Comparison of ENCODE assay signal across 1 cellular context in the genomic region with DNA sequence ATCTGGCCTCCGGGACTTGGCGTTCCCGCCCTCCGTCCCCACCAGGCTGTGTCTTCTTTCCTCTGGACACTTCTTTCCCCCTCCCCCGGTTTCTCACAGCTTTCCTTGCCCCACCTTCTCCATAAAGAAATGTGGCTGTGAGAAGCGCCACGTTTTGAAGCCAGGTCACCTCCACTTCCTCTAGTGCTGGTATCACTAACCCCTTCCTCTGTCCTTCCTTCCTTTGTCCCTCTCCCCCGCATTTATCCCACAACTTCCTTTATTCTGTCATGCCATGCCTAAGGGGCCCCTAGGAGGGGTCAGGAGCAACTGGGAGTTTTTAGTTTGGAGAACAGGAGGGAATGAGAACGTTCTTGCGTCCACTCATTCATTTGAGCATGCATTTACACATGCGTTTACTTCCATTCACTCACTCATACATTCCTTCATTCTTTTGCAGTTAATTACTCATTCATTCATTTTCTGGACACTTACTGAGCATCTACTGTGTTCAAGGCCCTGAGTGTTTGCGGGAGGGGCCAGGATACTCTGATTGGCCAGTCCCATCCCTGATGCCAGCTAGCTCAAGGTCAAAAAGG.
A peak's percentile ranks its signal among the peaks of the same experiment; 100 is the strongest.
TF ChIP-seq lines count a peak whose summit lies in the region.

No MANE protein-coding gene starts in this region.

TF ChIP-seq in HepG2, 621 proteins besides CTCF, POLR2A, EP300 and RAD21 (continued from another document):
- TF ChIP-seq ZNF777 (CRISPR knock-in tag; IDR thresholded peaks at IDR 0.05) = no peak
- TF ChIP-seq JDP2 (CRISPR knock-in tag; IDR thresholded peaks at IDR 0.05; ENCODE audit: borderline replicate concordance) = no peak
- TF ChIP-seq TRIM24 (CRISPR knock-in tag; IDR thresholded peaks at IDR 0.05) = no peak
- TF ChIP-seq, protein P1, sequence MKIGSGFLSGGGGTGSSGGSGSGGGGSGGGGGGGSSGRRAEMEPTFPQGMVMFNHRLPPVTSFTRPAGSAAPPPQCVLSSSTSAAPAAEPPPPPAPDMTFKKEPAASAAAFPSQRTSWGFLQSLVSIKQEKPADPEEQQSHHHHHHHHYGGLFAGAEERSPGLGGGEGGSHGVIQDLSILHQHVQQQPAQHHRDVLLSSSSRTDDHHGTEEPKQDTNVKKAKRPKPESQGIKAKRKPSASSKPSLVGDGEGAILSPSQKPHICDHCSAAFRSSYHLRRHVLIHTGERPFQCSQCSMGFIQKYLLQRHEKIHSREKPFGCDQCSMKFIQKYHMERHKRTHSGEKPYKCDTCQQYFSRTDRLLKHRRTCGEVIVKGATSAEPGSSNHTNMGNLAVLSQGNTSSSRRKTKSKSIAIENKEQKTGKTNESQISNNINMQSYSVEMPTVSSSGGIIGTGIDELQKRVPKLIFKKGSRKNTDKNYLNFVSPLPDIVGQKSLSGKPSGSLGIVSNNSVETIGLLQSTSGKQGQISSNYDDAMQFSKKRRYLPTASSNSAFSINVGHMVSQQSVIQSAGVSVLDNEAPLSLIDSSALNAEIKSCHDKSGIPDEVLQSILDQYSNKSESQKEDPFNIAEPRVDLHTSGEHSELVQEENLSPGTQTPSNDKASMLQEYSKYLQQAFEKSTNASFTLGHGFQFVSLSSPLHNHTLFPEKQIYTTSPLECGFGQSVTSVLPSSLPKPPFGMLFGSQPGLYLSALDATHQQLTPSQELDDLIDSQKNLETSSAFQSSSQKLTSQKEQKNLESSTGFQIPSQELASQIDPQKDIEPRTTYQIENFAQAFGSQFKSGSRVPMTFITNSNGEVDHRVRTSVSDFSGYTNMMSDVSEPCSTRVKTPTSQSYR (CRISPR knock-in tag; IDR thresholded peaks at IDR 0.05; ENCODE audit: borderline replicate concordance) = peak; percentile 54; the same call in 1 of the 2 replicates
- TF ChIP-seq, protein P2, sequence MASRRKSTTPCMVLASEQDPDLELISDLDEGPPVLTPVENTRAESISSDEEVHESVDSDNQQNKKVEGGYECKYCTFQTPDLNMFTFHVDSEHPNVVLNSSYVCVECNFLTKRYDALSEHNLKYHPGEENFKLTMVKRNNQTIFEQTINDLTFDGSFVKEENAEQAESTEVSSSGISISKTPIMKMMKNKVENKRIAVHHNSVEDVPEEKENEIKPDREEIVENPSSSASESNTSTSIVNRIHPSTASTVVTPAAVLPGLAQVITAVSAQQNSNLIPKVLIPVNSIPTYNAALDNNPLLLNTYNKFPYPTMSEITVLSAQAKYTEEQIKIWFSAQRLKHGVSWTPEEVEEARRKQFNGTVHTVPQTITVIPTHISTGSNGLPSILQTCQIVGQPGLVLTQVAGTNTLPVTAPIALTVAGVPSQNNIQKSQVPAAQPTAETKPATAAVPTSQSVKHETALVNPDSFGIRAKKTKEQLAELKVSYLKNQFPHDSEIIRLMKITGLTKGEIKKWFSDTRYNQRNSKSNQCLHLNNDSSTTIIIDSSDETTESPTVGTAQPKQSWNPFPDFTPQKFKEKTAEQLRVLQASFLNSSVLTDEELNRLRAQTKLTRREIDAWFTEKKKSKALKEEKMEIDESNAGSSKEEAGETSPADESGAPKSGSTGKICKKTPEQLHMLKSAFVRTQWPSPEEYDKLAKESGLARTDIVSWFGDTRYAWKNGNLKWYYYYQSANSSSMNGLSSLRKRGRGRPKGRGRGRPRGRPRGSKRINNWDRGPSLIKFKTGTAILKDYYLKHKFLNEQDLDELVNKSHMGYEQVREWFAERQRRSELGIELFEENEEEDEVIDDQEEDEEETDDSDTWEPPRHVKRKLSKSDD (CRISPR knock-in tag; IDR thresholded peaks at IDR 0.05; ENCODE audit: low read depth) = no peak
- TF ChIP-seq CREB1 (IDR thresholded peaks at IDR 0.05) = no peak
- 0 out of 2 replicates have a peak, but pooled peaks have one; percentile 39 for TF ChIP-seq CREB1 (CRISPR knock-in tag; IDR thresholded peaks at IDR 0.05)
- no peak for TF ChIP-seq FOSL1 (CRISPR knock-in tag; IDR thresholded peaks at IDR 0.05; ENCODE audit: borderline replicate concordance)
- TF ChIP-seq YEATS2 (CRISPR knock-in tag; IDR thresholded peaks at IDR 0.05; ENCODE audit: borderline replicate concordance) = no peak
- no peak for TF ChIP-seq ZNF496 (CRISPR knock-in tag; IDR thresholded peaks at IDR 0.05; ENCODE audit: insufficient replicate concordance)
- peak; percentile 57 for TF ChIP-seq NFYB (CRISPR knock-in tag; IDR thresholded peaks at IDR 0.05)
- peak; percentile 74 for TF ChIP-seq ZNF24 (IDR thresholded peaks at IDR 0.05)
- no peak for TF ChIP-seq GATA4 (IDR thresholded peaks at IDR 0.05; ENCODE audit: borderline replicate concordance, low read depth)
- TF ChIP-seq, protein P3, sequence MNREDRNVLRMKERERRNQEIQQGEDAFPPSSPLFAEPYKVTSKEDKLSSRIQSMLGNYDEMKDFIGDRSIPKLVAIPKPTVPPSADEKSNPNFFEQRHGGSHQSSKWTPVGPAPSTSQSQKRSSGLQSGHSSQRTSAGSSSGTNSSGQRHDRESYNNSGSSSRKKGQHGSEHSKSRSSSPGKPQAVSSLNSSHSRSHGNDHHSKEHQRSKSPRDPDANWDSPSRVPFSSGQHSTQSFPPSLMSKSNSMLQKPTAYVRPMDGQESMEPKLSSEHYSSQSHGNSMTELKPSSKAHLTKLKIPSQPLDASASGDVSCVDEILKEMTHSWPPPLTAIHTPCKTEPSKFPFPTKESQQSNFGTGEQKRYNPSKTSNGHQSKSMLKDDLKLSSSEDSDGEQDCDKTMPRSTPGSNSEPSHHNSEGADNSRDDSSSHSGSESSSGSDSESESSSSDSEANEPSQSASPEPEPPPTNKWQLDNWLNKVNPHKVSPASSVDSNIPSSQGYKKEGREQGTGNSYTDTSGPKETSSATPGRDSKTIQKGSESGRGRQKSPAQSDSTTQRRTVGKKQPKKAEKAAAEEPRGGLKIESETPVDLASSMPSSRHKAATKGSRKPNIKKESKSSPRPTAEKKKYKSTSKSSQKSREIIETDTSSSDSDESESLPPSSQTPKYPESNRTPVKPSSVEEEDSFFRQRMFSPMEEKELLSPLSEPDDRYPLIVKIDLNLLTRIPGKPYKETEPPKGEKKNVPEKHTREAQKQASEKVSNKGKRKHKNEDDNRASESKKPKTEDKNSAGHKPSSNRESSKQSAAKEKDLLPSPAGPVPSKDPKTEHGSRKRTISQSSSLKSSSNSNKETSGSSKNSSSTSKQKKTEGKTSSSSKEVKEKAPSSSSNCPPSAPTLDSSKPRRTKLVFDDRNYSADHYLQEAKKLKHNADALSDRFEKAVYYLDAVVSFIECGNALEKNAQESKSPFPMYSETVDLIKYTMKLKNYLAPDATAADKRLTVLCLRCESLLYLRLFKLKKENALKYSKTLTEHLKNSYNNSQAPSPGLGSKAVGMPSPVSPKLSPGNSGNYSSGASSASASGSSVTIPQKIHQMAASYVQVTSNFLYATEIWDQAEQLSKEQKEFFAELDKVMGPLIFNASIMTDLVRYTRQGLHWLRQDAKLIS (CRISPR knock-in tag; IDR thresholded peaks at IDR 0.05) = no peak
- TF ChIP-seq TRIM22 (IDR thresholded peaks at IDR 0.05) = no peak
TF ChIP-seq in HepG2: peak in this region for 7.
